8 cellular contexts compared by ENCODE assay signal in the genomic region with DNA sequence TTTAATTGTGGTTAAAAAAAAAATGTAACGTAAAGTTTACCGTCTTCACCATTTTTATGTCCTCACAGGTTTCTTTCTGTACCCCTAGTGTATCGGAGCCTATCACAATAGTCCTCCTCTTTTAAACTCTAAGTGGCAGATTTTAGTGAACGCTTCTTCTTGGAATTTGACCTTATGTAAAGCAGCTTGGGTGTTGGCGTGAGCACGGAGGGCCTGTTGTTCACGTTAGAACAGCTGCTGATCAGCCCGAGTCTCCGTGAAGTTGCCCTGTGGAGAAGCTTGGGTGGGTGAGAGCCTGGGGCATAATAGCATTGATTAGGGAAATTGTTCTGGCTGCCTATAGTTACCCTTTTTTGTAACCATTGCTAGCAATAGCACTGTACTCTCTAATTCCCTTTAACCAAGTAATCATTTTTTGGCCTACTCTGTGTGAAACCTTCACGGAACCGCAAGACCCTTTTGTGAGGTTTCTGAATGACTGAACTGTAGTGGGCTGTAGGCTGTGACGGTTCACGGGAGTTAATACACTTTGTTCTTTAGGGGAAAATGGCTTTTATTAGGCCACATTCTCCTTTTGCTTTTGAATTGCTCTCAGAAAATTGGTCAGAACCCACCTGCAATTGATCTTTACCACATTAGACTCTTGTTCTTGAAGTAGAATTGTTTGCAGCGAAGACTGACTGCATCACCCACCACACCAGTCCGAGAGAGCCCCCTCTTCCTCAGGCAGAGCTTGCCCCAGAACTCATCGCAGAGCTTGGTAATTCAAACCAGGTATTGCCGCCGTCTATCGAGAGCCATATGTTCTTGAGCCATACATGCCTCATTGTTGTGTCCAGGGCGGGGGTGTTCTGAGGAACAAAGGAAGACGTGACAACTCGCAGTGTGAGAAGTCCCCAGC.
A peak's percentile ranks its signal among the peaks of the same experiment; 100 is the strongest.
DNase-seq lines count a peak whose midpoint lies in the region; ATAC-seq lines count a peak whose summit lies in the region.

No MANE protein-coding gene starts in this region.

- H3K36me3 Mint-ChIP-seq in activated naive CD4-positive, alpha-beta T cell treated with anti-CD3 and anti-CD28 coated beads, Interleukin-2, amount 50 U/mL, for 72 hours: peaks cover 0 to 7% of the 10 kb centered on the region in 2 donors

- peak; percentile 76 for DNase-seq in activated CD8-positive, alpha-beta memory T cell treated with anti-CD3 and anti-CD28 coated beads for 24 hours
- no peak for DNase-seq in activated CD8-positive, alpha-beta memory T cell treated with anti-CD3 and anti-CD28 coated beads, Interleukin-2, amount 50 U/mL, for 4 hours
- DNase-seq in activated naive CD4-positive, alpha-beta T cell treated with anti-CD3 and anti-CD28 coated beads, Interleukin-2, amount 50 U/mL, for 72 hours (ENCODE audit: low spot score in 2 of 2): peak in 1 of 2 donors; percentile 57
- peak; percentile 43 for DNase-seq in stimulated activated naive CD8-positive, alpha-beta T cell treated with anti-CD3 and anti-CD28 coated beads, Interleukin-15, Interleukin-2, amounts not matched to agents 100 U/mL and 50 U/mL, for 24 hours
- DNase-seq in A172 (ENCODE audit: low spot score) (no peak), NCI-H1436 treated with DMSO at 0.1 percent for 48 hours (lab: John Stamatoyannopoulos, UW) (no peak), anterior cingulate cortex (lab: John Stamatoyannopoulos, UW) (no peak)

- ATAC-seq in HG03066 (IDR thresholded peaks at IDR 0.05; ENCODE audit: low read depth, unreplicated experiment): peak; percentile 65
- ATAC-seq in activated naive CD4-positive, alpha-beta T cell treated with anti-CD3 and anti-CD28 coated beads, Interleukin-2, amount 50 U/mL, for 72 hours: peak; percentile 57 to 59
- ATAC-seq in stimulated activated naive CD8-positive, alpha-beta T cell treated with anti-CD3 and anti-CD28 coated beads, Interleukin-15, Interleukin-2, amounts not matched to agents 100 U/mL and 50 U/mL, for 24 hours: peak; percentile 69

- no peaks in the 10 kb centered on the region for H3K9me3 Mint-ChIP-seq in activated naive CD4-positive, alpha-beta T cell treated with anti-CD3 and anti-CD28 coated beads, Interleukin-2, amount 50 U/mL, for 72 hours

- H3K27ac Mint-ChIP-seq in activated naive CD4-positive, alpha-beta T cell treated with anti-CD3 and anti-CD28 coated beads, Interleukin-2, amount 50 U/mL, for 72 hours: peak overlapping the region; percentile 69 to 98

Comparison
In these comparisons a context has a peak if more than half of its experiments do, and no peak if none do; other contexts are left out.
1. DNase-seq: peak in activated CD8-positive, alpha-beta memory T cell treated with anti-CD3 and anti-CD28 coated beads for 24 hours (single experiment) and stimulated activated naive CD8-positive, alpha-beta T cell treated with anti-CD3 and anti-CD28 coated beads, Interleukin-15, Interleukin-2, amounts not matched to agents 100 U/mL and 50 U/mL, for 24 hours (single experiment); none in activated CD8-positive, alpha-beta memory T cell treated with anti-CD3 and anti-CD28 coated beads, Interleukin-2, amount 50 U/mL, for 4 hours (single experiment), A172 (single experiment), NCI-H1436 treated with DMSO at 0.1 percent for 48 hours (single experiment) and anterior cingulate cortex (0 of 58).
2. Peak in every context shown above with its lines, with median percentiles within 50 percentile points of each other: ATAC-seq.